In genomic region chr5:82355921-82356454, GRCh38 we compare ENCODE assay signal across 17 cellular contexts.
A peak's percentile ranks its signal among the peaks of the same experiment; 100 is the strongest.
DNase-seq lines count a peak whose midpoint lies in the region; ATAC-seq, FAIRE-seq and TF ChIP-seq lines count a peak whose summit lies in the region.
"Had no signal": no experiment of that assay in that cellular context is flagged by ENCODE, and none has a peak within 500 bp of the region (broad histone marks: within the 10 kb centered on the region; RNA-seq: fewer than 3 reads in every experiment).

No MANE protein-coding gene starts in this region.

- no peaks in the 10 kb centered on the region for H3K79me2 ChIP-seq in K562 (ENCODE audit: control insufficient read depth, insufficient read depth, low read length)

- CTCF ChIA-PET in K562 (lab: Yijun Ruan, JAX; ENCODE audit: low intra/inter-chr PET ratio), result no interaction called here

- H3K4me2 ChIP-seq in K562 (ENCODE audit: insufficient read depth, low read length), result no peak overlapping the region

- no peak for TF ChIP-seq POLR2A in K562 (conservative IDR thresholded peaks at IDR 0.05)

- peak; percentile 64 for ATAC-seq in Right ventricle myocardium superior (ENCODE audit: poor library complexity)
- ATAC-seq in K562, result no peak
- peak in 2 of 8 donors; percentile 16 to 22 for ATAC-seq in heart right ventricle
- ATAC-seq in aorta (ENCODE audit: low FRiP score), result peak; percentile 58
- ATAC-seq in HG03139 (IDR thresholded peaks at IDR 0.05; ENCODE audit: unreplicated experiment), result no peak

- FAIRE-seq in K562 (lab: Jason Lieb, UNC), result no peak
- FAIRE-seq: bronchial epithelial cell had no signal

- DNase-seq in Right ventricle myocardium superior (no peak), right atrium auricular region (ENCODE audit: low spot score) (no peak), K562 (ENCODE audit: extremely low read depth in 1 of 4, low spot score in 3 of 4) (no peak), heart right ventricle (no peak), aorta (no peak), HCEC 1CT (no peak)
- DNase-seq in stimulated activated CD4-positive, alpha-beta T cell treated with anti-CD3 and anti-CD28 coated beads, Interleukin-15, amount 100 ng/mL, for 24 hours, result no peak
- DNase-seq: activated CD4-positive, alpha-beta T cell treated with anti-CD3 and anti-CD28 coated beads, Interleukin-2, amount 50 U/mL, for 48 hours; activated T-cell treated with anti-CD3 and anti-CD28 coated beads, Interleukin-2, amount 50 U/mL, for 1 hour; kidney glomerular epithelial cell; NCI-H187 treated with DMSO at 0.1 percent for 48 hours; NK-92 treated with Interleukin-12 subunit alpha and Interleukin-12 subunit beta, amount 100 ng/mL, for 24 hours; stimulated activated CD4-positive, alpha-beta T cell treated with anti-CD3 and anti-CD28 coated beads, Interleukin-12 subunit alpha, Interleukin-12 subunit beta, amount 100 ng/mL, for 4 hours; trophoblast cell had no signal

- no peaks in the 10 kb centered on the region for H4K20me1 ChIP-seq in K562 (replicated peaks; ENCODE audit: control insufficient read depth, insufficient read depth, low read length)

- in situ Hi-C loops in K562 (cut with MboI), result loop anchor here (5.0 to 25.0 kb wide), 4 partner anchors 281 to 1201 kb away; partner anchors contain the start of gene VCAN

- POLR2A ChIA-PET in K562 (lab: Yijun Ruan, JAX), result no interaction called here

- no peak for TF ChIP-seq EP300 in K562 (IDR thresholded peaks at IDR 0.05; ENCODE audit: low read length)

- H3K36me3 ChIP-seq in right atrium auricular region (no peaks in the 10 kb centered on the region), K562 (ENCODE audit: control insufficient read depth, insufficient read depth, low read length) (no peaks in the 10 kb centered on the region), heart right ventricle (no peaks in the 10 kb centered on the region), aorta (ENCODE audit: control insufficient read depth in 1 of 2, insufficient read depth in 2 of 2, low read length in 1 of 2) (no peaks in the 10 kb centered on the region)

- peak overlapping the region; percentile 19; the same call in 1 of the 2 replicates for H2AFZ ChIP-seq in K562 (ENCODE audit: low read depth, low read length)

- TF ChIP-seq RAD21 in K562 (CRISPR knock-in tag; conservative IDR thresholded peaks at IDR 0.05 in 1 of 2, IDR thresholded peaks at IDR 0.05 in 1 of 2), result no peak

- no peak overlapping the region for H3K9ac ChIP-seq in K562 (ENCODE audit: insufficient read depth in 1 of 2, low read depth in 2 of 2, low read length in 2 of 2)

- intact Hi-C loops in Right ventricle myocardium superior (cut with DNase I) (no loop called here), K562 (cut with micrococcal nuclease) (loop anchor here (10.0 kb wide), 1 partner anchor 139 kb away; no protein-coding TSS in a partner anchor), heart right ventricle (cut with DNase I) (loop anchor here in 8 of 10 donors (10.0 kb wide), 8 partner anchors 49 to 1209 kb away; partner anchors contain the start of genes VCAN (in 4 of the 8), TMEM167A (in 1 of the 8) and XRCC4 (in 1 of the 8)), aorta (cut with DNase I) (loop anchor here (5.0 to 10.0 kb wide), 4 partner anchors 189 to 1209 kb away; partner anchors contain the start of gene VCAN (in 1 of the 2))

- H3K27ac ChIP-seq in right atrium auricular region (peak overlapping the region in 1 of 2 donors; percentile 67), K562 (ENCODE audit: extremely low read depth, low read depth, low read length) (no peak overlapping the region), heart right ventricle (peak overlapping the region in 8 of 10 donors; percentile 63 to 83 (median 76)), aorta (ENCODE audit: low read depth in 1 of 2, low read length in 2 of 2) (peak overlapping the region in 1 of 2 donors; percentile 64)
- H3K27ac ChIP-seq: VCaP had no signal

- BruUV-seq in K562 (replicated peaks; lab: Mats Ljungman, UMichigan), result no TSS peak

- 73% methylated on average over 4 of the region's 4 CpGs for WGBS in K562 (ENCODE audit: insufficient coverage, low coverage, missing lambda C conversion rate)
- 72 to 79% methylated on average over 4 of the region's 4 CpGs for WGBS in heart right ventricle, 2 donors
- WGBS in aorta, 2 donors, result 6 to 8% methylated on average over 4 of the region's 4 CpGs

- no peaks in the 10 kb centered on the region for H3K27me3 ChIP-seq in right atrium auricular region
- no peaks in the 10 kb centered on the region for H3K27me3 ChIP-seq in K562 (ENCODE audit: control insufficient read depth in 2 of 2, insufficient read depth in 2 of 2, low read length in 2 of 2)
- H3K27me3 ChIP-seq in heart right ventricle, result no peaks in the 10 kb centered on the region
- H3K27me3 ChIP-seq in aorta (ENCODE audit: control insufficient read depth in 1 of 2, insufficient read depth in 2 of 2, low read length in 1 of 2), result no peaks in the 10 kb centered on the region

- H3K4me3 ChIP-seq in right atrium auricular region (no peak overlapping the region), K562 (no peak overlapping the region), heart right ventricle (no peak overlapping the region), aorta (ENCODE audit: low read length in 2 of 2) (no peak overlapping the region)

- no peak for TF ChIP-seq CTCF in right atrium auricular region (IDR thresholded peaks at IDR 0.05)
- TF ChIP-seq CTCF in K562 (IDR thresholded peaks at IDR 0.05 in 2 of 3, conservative IDR thresholded peaks at IDR 0.05 in 1 of 3; ENCODE audit: insufficient read depth in 2 of 3, low read depth in 1 of 3, low read length in 3 of 3), result no peak
- TF ChIP-seq CTCF in heart right ventricle (IDR thresholded peaks at IDR 0.05), result no peak

- no peaks in the 10 kb centered on the region for H3K9me3 ChIP-seq in right atrium auricular region
- no peaks in the 10 kb centered on the region for H3K9me3 ChIP-seq in K562 (replicated peaks; ENCODE audit: control insufficient read depth, insufficient read depth, low read depth, low read length)
- no peaks in the 10 kb centered on the region for H3K9me3 ChIP-seq in heart right ventricle
- H3K9me3 ChIP-seq in aorta (ENCODE audit: control insufficient read depth, low read length), result no peaks in the 10 kb centered on the region

- no peaks in the 10 kb centered on the region for H3K9me1 ChIP-seq in K562 (ENCODE audit: control insufficient read depth, insufficient read depth, low read length)

- H3K4me1 ChIP-seq in right atrium auricular region, result peaks cover 0 to 30% of the 10 kb centered on the region in 2 donors
- peaks cover 0 to 25% of the 10 kb centered on the region in 2 experiments; a peak in 4 of 5 replicates for H3K4me1 ChIP-seq in K562 (replicated peaks in 1 of 2; ENCODE audit: control insufficient read depth in 2 of 2, insufficient read depth in 2 of 2, low read length in 2 of 2)
- peaks cover 4 to 55% (median 34%) of the 10 kb centered on the region in 9 donors for H3K4me1 ChIP-seq in heart right ventricle
- peaks cover 0 to 3% of the 10 kb centered on the region in 2 donors for H3K4me1 ChIP-seq in aorta (ENCODE audit: control insufficient read depth in 1 of 2, insufficient read depth in 2 of 2, low read length in 2 of 2)

TF ChIP-seq in K562, 482 proteins besides CTCF, POLR2A, EP300 and RAD21:
- TF ChIP-seq DLX4 (CRISPR knock-in tag; IDR thresholded peaks at IDR 0.05), result no peak

Comparison
In these comparisons a context has a peak if more than half of its experiments do, and no peak if none do; other contexts are left out.
1. ATAC-seq: peak in Right ventricle myocardium superior (single experiment) and aorta (single experiment); none in K562 (single experiment) and HG03139 (single experiment).